In the genomic region with DNA sequence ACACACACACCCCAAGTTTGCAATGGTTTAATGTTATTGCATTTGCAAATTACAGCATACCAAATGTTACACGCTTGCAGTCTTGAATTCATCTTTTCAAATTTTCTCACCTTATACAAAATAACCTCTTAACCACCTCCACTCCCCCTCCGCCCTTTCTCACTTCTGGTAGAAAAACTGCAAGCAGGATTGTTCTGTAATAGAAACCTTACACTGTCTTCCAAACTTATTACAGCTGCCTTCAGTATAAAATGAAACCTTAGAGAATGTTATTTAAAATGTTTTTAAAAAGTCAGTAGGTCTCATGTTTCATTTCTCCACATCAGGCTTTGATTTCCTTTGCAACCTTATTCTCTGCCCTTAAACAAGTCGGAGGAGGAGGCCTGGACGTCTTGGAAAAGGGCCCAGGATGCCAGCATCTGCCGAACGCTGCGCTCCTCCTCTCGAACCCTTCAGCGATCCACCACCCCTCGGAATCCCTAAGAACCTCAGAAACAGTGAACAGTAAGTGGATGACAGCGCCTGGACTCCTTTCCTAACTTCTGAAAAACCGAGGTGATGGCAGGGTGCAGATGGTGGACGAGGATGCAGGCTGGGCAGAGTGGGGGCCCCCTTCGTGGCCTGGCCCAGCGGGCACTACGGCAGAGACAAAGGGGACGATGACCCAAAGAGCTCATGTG, we compare ENCODE assay signal across 2 cellular contexts.
TF ChIP-seq lines count a peak whose summit lies in the region.

No MANE protein-coding gene starts in this region.

TF ChIP-seq in HepG2, 621 proteins besides CTCF, POLR2A, EP300 and RAD21 (continued from another document):
- 0 out of 2 replicates have a peak, but pooled peaks have one; percentile 2 for TF ChIP-seq SKIL (CRISPR knock-in tag; IDR thresholded peaks at IDR 0.05; ENCODE audit: borderline replicate concordance)
- 0 out of 2 replicates have a peak, but pooled peaks have one; percentile 46 for TF ChIP-seq NCOR1 (IDR thresholded peaks at IDR 0.05; ENCODE audit: borderline replicate concordance, low read length)
- 0 out of 2 replicates have a peak, but pooled peaks have one; percentile 9 for TF ChIP-seq MAZ (IDR thresholded peaks at IDR 0.05; ENCODE audit: borderline replicate concordance, low read depth, low read length)
- no peak for TF ChIP-seq MAZ (CRISPR knock-in tag; IDR thresholded peaks at IDR 0.05; ENCODE audit: low read depth)
- peak; percentile 2 for TF ChIP-seq XRCC5 (optimal IDR thresholded peaks at IDR 0.05; ENCODE audit: low read length)
- peak; percentile 67; the same call in 1 of the 2 replicates for TF ChIP-seq ZNF646 (CRISPR knock-in tag; IDR thresholded peaks at IDR 0.05)

TF ChIP-seq in SK-N-SH treated with all-trans-retinoic acid at 6 μM for 48 hours, 23 proteins besides CTCF, POLR2A, EP300 and RAD21 (continued from another document):
- no peak for TF ChIP-seq PPARA (CRISPR knock-in tag; IDR thresholded peaks at IDR 0.05; ENCODE audit: borderline replicate concordance)
